Comparison of ENCODE assay signal across 7 cellular contexts in the genomic region with DNA sequence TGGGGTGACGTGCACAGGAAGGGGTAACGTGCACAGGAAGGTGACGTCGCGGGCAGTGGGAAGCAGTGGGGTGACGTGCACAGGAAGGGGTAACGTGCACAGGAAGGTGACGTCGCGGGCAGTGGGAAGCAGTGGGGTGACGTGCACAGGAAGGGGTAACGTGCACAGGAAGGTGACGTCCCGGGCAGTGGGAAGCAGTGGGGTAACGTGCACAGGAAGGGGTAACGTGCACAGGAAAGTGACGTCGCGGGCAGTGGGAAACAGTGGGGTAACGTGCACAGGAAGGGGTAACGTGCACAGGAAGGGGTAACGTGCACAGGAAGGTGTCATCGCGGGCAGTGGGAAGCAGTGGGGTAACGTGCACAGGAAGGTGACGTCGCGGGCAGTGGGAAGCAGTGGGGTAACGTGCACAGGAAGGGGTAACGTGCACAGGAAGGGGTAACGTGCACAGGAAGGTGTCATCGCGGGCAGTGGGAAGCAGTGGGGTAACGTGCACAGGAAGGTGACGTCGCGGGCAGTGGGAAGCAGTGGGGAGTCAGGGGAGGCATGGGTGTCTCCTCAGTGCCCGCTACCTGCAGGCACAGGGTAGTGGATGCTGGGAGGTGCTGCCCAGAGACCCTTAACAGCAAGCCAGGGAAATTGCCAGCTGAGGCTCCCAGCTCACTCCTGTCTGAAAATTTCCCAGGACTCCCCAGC.
DNase-seq lines count a peak whose midpoint lies in the region; ATAC-seq and TF ChIP-seq lines count a peak whose summit lies in the region.
"Not testable (repeated sequence)": the region's sequence is repeated elsewhere in the genome, so short reads cannot be mapped to it uniquely, and the experiment has no call there.

No MANE protein-coding gene starts in this region.

- H3K4me3 ChIP-seq in BLaER1 (peak overlapping the region; percentile 61), HL-60 (replicated peaks; ENCODE audit: insufficient read depth, low read length) (peak overlapping the region; percentile 20)
- not testable (repeated sequence) for H3K4me3 ChIP-seq in CD8-positive, alpha-beta T cell (ENCODE audit: low read depth, low read length)

- not testable (repeated sequence) for H3K27me3 Mint-ChIP-seq in CD8-positive, alpha-beta T cell (ENCODE audit: low read depth); effector memory CD8-positive, alpha-beta T cell; natural killer cell (ENCODE audit: low read depth in 2 of 2); neural crest cell (ENCODE audit: low read depth); osteocyte (ENCODE audit: unreplicated experiment)

- H3K4me1 ChIP-seq in BLaER1; CD8-positive, alpha-beta T cell (ENCODE audit: insufficient read depth, low read length): not testable (repeated sequence)

- peak overlapping the region; percentile 76 for H3K27ac ChIP-seq in BLaER1
- peak overlapping the region; percentile 30 for H3K27ac ChIP-seq in CD8-positive, alpha-beta T cell (ENCODE audit: low read depth, low read length)
- peak overlapping the region; percentile 69 for H3K27ac ChIP-seq in HL-60 (replicated peaks)

- not testable (repeated sequence) for H3K36me3 Mint-ChIP-seq in CD8-positive, alpha-beta T cell; effector memory CD8-positive, alpha-beta T cell (ENCODE audit: insufficient read depth); natural killer cell; neural crest cell (ENCODE audit: low read depth); osteocyte (ENCODE audit: unreplicated experiment)

- peak overlapping the region; percentile 82 for H3K4me2 ChIP-seq in BLaER1

- POLR2A ChIA-PET in CD8-positive, alpha-beta T cell (lab: Charles Lee) = not testable (repeated sequence)

- not testable (repeated sequence) for H3K27me3 ChIP-seq in BLaER1; CD8-positive, alpha-beta T cell (ENCODE audit: insufficient read depth, low read length); HL-60 (ENCODE audit: insufficient read depth, poor library complexity, severe bottlenecking)

- DNase-seq in CD8-positive, alpha-beta T cell; effector memory CD8-positive, alpha-beta T cell; neural crest cell (ENCODE audit: low read depth, low spot score): not testable (repeated sequence)
- DNase-seq in HL-60 (ENCODE audit: low read depth in 1 of 2, low spot score in 1 of 2) (peak; percentile 28 to 52), natural killer cell (peak; percentile 25), osteocyte (ENCODE audit: extremely low spot score, unreplicated experiment) (peak; percentile 38)

- H3K9me3 ChIP-seq in BLaER1 = peaks cover 22% of the 10 kb centered on the region; the same call in 1 of the 2 replicates
- H3K9me3 ChIP-seq in CD8-positive, alpha-beta T cell (ENCODE audit: low read length) = not testable (repeated sequence)

- not testable (repeated sequence) for H3K9me3 Mint-ChIP-seq in CD8-positive, alpha-beta T cell; effector memory CD8-positive, alpha-beta T cell; natural killer cell; neural crest cell; osteocyte (ENCODE audit: unreplicated experiment)

- intact Hi-C loops in CD8-positive, alpha-beta T cell (cut with DNase I, micrococcal nuclease); natural killer cell (cut with micrococcal nuclease): not testable (repeated sequence)

- H3K27ac Mint-ChIP-seq in CD8-positive, alpha-beta T cell; osteocyte (ENCODE audit: unreplicated experiment): not testable (repeated sequence)
- H3K27ac Mint-ChIP-seq in effector memory CD8-positive, alpha-beta T cell = peak overlapping the region in 1 of 2 donors; percentile 22
- H3K27ac Mint-ChIP-seq in natural killer cell = peak overlapping the region; percentile 65 to 83
- H3K27ac Mint-ChIP-seq in neural crest cell (ENCODE audit: unreplicated experiment) = peak overlapping the region; percentile 62

- CTCF ChIA-PET in CD8-positive, alpha-beta T cell (lab: Charles Lee) = not testable (repeated sequence)

- H3K4me3 Mint-ChIP-seq in CD8-positive, alpha-beta T cell = peak overlapping the region; percentile 15
- not testable (repeated sequence) for H3K4me3 Mint-ChIP-seq in effector memory CD8-positive, alpha-beta T cell; neural crest cell; osteocyte (ENCODE audit: unreplicated experiment)
- H3K4me3 Mint-ChIP-seq in natural killer cell = peak overlapping the region; percentile 35

- TF ChIP-seq CTCF in CD8-positive, alpha-beta T cell (IDR thresholded peaks at IDR 0.05); HL-60 (IDR thresholded peaks at IDR 0.05; ENCODE audit: insufficient read depth, low read length); natural killer cell (IDR thresholded peaks at IDR 0.05); neural crest cell (conservative IDR thresholded peaks at IDR 0.05); osteocyte (IDR thresholded peaks at IDR 0.05): not testable (repeated sequence)

- H3K36me3 ChIP-seq in BLaER1; CD8-positive, alpha-beta T cell (ENCODE audit: insufficient read depth, low read length): not testable (repeated sequence)

- H4K20me1 ChIP-seq in BLaER1 = not testable (repeated sequence)

- not testable (repeated sequence) for ATAC-seq in CD8-positive, alpha-beta T cell
- ATAC-seq in effector memory CD8-positive, alpha-beta T cell (replicated peaks) = peak; percentile 29
- peak; percentile 61 to 74 (median 72) for ATAC-seq in natural killer cell

- H3K4me1 Mint-ChIP-seq in CD8-positive, alpha-beta T cell (ENCODE audit: low read depth); effector memory CD8-positive, alpha-beta T cell (ENCODE audit: low read depth in 2 of 2); natural killer cell: not testable (repeated sequence)
- H3K4me1 Mint-ChIP-seq in neural crest cell (peaks cover 12% of the 10 kb centered on the region), osteocyte (ENCODE audit: unreplicated experiment) (peaks cover 19% of the 10 kb centered on the region)

- H3K9ac ChIP-seq in BLaER1 = not testable (repeated sequence)
